12 cellular contexts compared by ENCODE assay signal in the genomic region with DNA sequence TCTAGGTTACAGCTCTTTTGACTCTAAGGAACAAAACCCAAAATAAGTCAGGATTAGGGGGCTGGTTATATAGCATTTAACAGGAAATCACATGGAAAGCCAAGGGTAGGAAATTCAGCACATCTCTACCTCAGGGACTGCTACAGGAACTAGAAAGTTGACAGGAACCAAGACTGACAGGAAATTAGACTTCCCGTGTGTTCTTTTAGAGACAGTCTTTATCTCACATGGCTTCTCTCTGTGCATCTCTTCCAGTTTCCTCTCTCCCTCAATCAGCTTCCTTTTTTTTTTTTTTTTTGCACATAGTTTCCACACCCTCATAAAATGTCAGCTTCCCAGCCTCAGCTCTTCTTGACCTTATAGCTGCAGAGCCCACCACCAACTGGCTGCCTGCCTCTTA. TPM values are rescaled to one million over a fixed set of nuclear protein-coding genes. Genes with fewer than 3 reads are reported as not detected.
DNase-seq lines count a peak whose midpoint lies in the region; ATAC-seq, FAIRE-seq and TF ChIP-seq lines count a peak whose summit lies in the region.
"Had no signal": no experiment of that assay in that cellular context is flagged by ENCODE, and none has a peak within 500 bp of the region (broad histone marks: within the 10 kb centered on the region; RNA-seq: fewer than 3 reads in every experiment).

No MANE protein-coding gene starts in this region.

- H3K9me3 Mint-ChIP-seq in activated naive CD8-positive, alpha-beta T cell treated with anti-CD3 and anti-CD28 coated beads, Interleukin-2, amount 50 U/mL, for 24 hours: no peaks in the 10 kb centered on the region

- CTCF ChIA-PET in HepG2 (lab: Yijun Ruan, JAX; ENCODE audit: low intra/inter-chr PET ratio, low total read pairs): no interaction called here

- DNase-seq in right lobe of liver (no peak), HepG2 (ENCODE audit: low spot score) (no peak), NOMO-1 (lab: John Stamatoyannopoulos, UW; ENCODE audit: unreplicated experiment in 2 of 2) (peak; percentile 22 to 54), smooth muscle cell (lab: John Stamatoyannopoulos, UW; ENCODE audit: unreplicated experiment) (no peak), COLO668 (lab: John Stamatoyannopoulos, UW; ENCODE audit: unreplicated experiment) (no peak), adrenal gland (no peak)
- no peak for DNase-seq in activated naive CD8-positive, alpha-beta T cell treated with anti-CD3 and anti-CD28 coated beads, Interleukin-2, amount 50 U/mL, for 24 hours
- DNase-seq: activated effector memory CD4-positive, alpha-beta T cell treated with anti-CD3 and anti-CD28 coated beads, Interleukin-2, amount 50 U/mL, for 16 hours; GOT3; NK-92 treated with Interleukin-12 subunit alpha and Interleukin-12 subunit beta, amount 100 ng/mL, for 24 hours had no signal

- H3K9ac ChIP-seq in HepG2 (ENCODE audit: insufficient read depth, low read depth, low read length) (no peak overlapping the region), smooth muscle cell (ENCODE audit: low read depth) (no peak overlapping the region)

- H4K20me1 ChIP-seq in HepG2 (ENCODE audit: insufficient read depth, low read length): no peaks in the 10 kb centered on the region
- peaks cover 37% of the 10 kb centered on the region for H4K20me1 ChIP-seq in smooth muscle cell (ENCODE audit: low read depth)

- H3K4me3 Mint-ChIP-seq in activated naive CD8-positive, alpha-beta T cell treated with anti-CD3 and anti-CD28 coated beads, Interleukin-2, amount 50 U/mL, for 24 hours: no peak overlapping the region

- H3K27ac ChIP-seq in right lobe of liver: no peak overlapping the region
- H3K27ac ChIP-seq in HepG2 (ENCODE audit: extremely low read length, insufficient read depth, low read length): no peak overlapping the region
- peak overlapping the region; percentile 83 for H3K27ac ChIP-seq in smooth muscle cell (ENCODE audit: low read depth)
- no peak overlapping the region for H3K27ac ChIP-seq in adrenal gland

- no peak for TF ChIP-seq CTCF in right lobe of liver (IDR thresholded peaks at IDR 0.05)
- TF ChIP-seq CTCF in HepG2 (CRISPR knock-in tag; IDR thresholded peaks at IDR 0.05): no peak
- TF ChIP-seq CTCF in smooth muscle cell (IDR thresholded peaks at IDR 0.05; ENCODE audit: borderline replicate concordance, insufficient read depth, poor library complexity, severe bottlenecking): no peak
- no peak for TF ChIP-seq CTCF in adrenal gland (IDR thresholded peaks at IDR 0.05)

- H3K4me2 ChIP-seq in HepG2 (ENCODE audit: low read depth, low read length) (no peak overlapping the region), smooth muscle cell (peak overlapping the region; percentile 97)

- no peaks in the 10 kb centered on the region for H3K79me2 ChIP-seq in HepG2 (ENCODE audit: insufficient read depth, low read length)
- H3K79me2 ChIP-seq in smooth muscle cell (ENCODE audit: low read depth): peaks cover 85% of the 10 kb centered on the region

- ATAC-seq in right lobe of liver: peak; percentile 19 to 54 (median 30)
- no peak for ATAC-seq in HepG2
- no peak for ATAC-seq in activated naive CD8-positive, alpha-beta T cell treated with anti-CD3 and anti-CD28 coated beads, Interleukin-2, amount 50 U/mL, for 24 hours
- no peak for ATAC-seq in GM21381 (IDR thresholded peaks at IDR 0.05; ENCODE audit: unreplicated experiment)

- H3K4me3 ChIP-seq in right lobe of liver (no peak overlapping the region), HepG2 (replicated peaks in 1 of 3; ENCODE audit: insufficient read depth in 1 of 3, low read depth in 2 of 3, low read length in 3 of 3) (no peak overlapping the region), smooth muscle cell (no peak overlapping the region), adrenal gland (no peak overlapping the region)

- FAIRE-seq in HepG2 (lab: Jason Lieb, UNC): no peak
- FAIRE-seq: islet of Langerhans had no signal

- H3K36me3 ChIP-seq in right lobe of liver: no peaks in the 10 kb centered on the region
- H3K36me3 ChIP-seq in HepG2 (replicated peaks in 1 of 2; ENCODE audit: control insufficient read depth in 1 of 2, insufficient read depth in 2 of 2, low read length in 2 of 2): no peaks in the 10 kb centered on the region
- H3K36me3 ChIP-seq in smooth muscle cell (ENCODE audit: low read depth): no peaks in the 10 kb centered on the region
- H3K36me3 ChIP-seq in adrenal gland (replicated peaks in 1 of 2): no peaks in the 10 kb centered on the region

- H3K4me1 Mint-ChIP-seq in activated naive CD8-positive, alpha-beta T cell treated with anti-CD3 and anti-CD28 coated beads, Interleukin-2, amount 50 U/mL, for 24 hours: peaks cover 66% of the 10 kb centered on the region

- intact Hi-C loops in right lobe of liver (cut with DNase I): no loop called here
- intact Hi-C loops in HepG2 (cut with micrococcal nuclease; ENCODE audit: unreplicated experiment): no loop called here
- intact Hi-C loops in adrenal gland (cut with DNase I): no loop called here

- no peaks in the 10 kb centered on the region for H3K4me1 ChIP-seq in right lobe of liver
- H3K4me1 ChIP-seq in HepG2 (ENCODE audit: insufficient read depth, low read length): peaks cover 13% of the 10 kb centered on the region
- peaks cover 42% of the 10 kb centered on the region for H3K4me1 ChIP-seq in smooth muscle cell (ENCODE audit: low read depth)
- peaks cover 0 to 48% of the 10 kb centered on the region in 2 donors for H3K4me1 ChIP-seq in adrenal gland (replicated peaks in 1 of 2)

- peaks cover 11% of the 10 kb centered on the region for H3F3A ChIP-seq in smooth muscle cell (ENCODE audit: low read depth)

- 43% methylated on average over 1 of the region's 1 CpG for WGBS in right lobe of liver (ENCODE audit: insufficient coverage, low coverage, low lambda C conversion rate, missing lambda C conversion rate)
- 71% methylated on average over 1 of the region's 1 CpG for WGBS in HepG2 (ENCODE audit: low lambda C conversion rate)
- WGBS in smooth muscle cell (ENCODE audit: low lambda C conversion rate): 30% methylated on average over 1 of the region's 1 CpG
- WGBS in adrenal gland, 4 donors: 29 to 46% (median 35%) methylated on average over 1 of the region's 1 CpG

- in situ Hi-C loops in HepG2 (cut with HindIII; ENCODE audit: extremely low pct_ligation_motif_present, low pct_unique_long_range_greater_than_20kb): no loop called here

- H3K9me3 ChIP-seq in right lobe of liver: no peaks in the 10 kb centered on the region
- H3K9me3 ChIP-seq in HepG2 (ENCODE audit: low read length): no peaks in the 10 kb centered on the region
- H3K9me3 ChIP-seq in smooth muscle cell (replicated peaks; ENCODE audit: low read depth): peaks cover 5% of the 10 kb centered on the region
- no peaks in the 10 kb centered on the region for H3K9me3 ChIP-seq in adrenal gland (replicated peaks in 1 of 3)

- TF ChIP-seq EP300 in HepG2 (IDR thresholded peaks at IDR 0.05; ENCODE audit: low read depth in 2 of 2, low read length in 2 of 2): no peak
- TF ChIP-seq EP300 in HepG2 (CRISPR knock-in tag; IDR thresholded peaks at IDR 0.05; ENCODE audit: borderline replicate concordance): no peak

- H3K27me3 ChIP-seq in right lobe of liver: no peaks in the 10 kb centered on the region
- H3K27me3 ChIP-seq in HepG2 (ENCODE audit: control insufficient read depth in 1 of 2, insufficient read depth in 2 of 2, low read length in 2 of 2): no peaks in the 10 kb centered on the region; a peak in 1 of 5 replicates
- no peaks in the 10 kb centered on the region for H3K27me3 ChIP-seq in smooth muscle cell (ENCODE audit: low read depth)
- H3K27me3 ChIP-seq in adrenal gland: no peaks in the 10 kb centered on the region

- TF ChIP-seq POLR2A in right lobe of liver (IDR thresholded peaks at IDR 0.05) (no peak), HepG2 (IDR thresholded peaks at IDR 0.05; ENCODE audit: insufficient read depth in 1 of 2, low read depth in 2 of 2, low read length in 2 of 2) (no peak), adrenal gland (IDR thresholded peaks at IDR 0.05) (no peak)

- H3K36me3 Mint-ChIP-seq in activated naive CD8-positive, alpha-beta T cell treated with anti-CD3 and anti-CD28 coated beads, Interleukin-2, amount 50 U/mL, for 24 hours (ENCODE audit: low read depth): no peaks in the 10 kb centered on the region

- H3K27me3 Mint-ChIP-seq in activated naive CD8-positive, alpha-beta T cell treated with anti-CD3 and anti-CD28 coated beads, Interleukin-2, amount 50 U/mL, for 24 hours: no peaks in the 10 kb centered on the region

- POLR2A ChIA-PET in HepG2 (lab: Yijun Ruan, JAX): no interaction called here

- TF ChIP-seq RAD21 in HepG2 (CRISPR knock-in tag; IDR thresholded peaks at IDR 0.05): no peak

- H3K27ac Mint-ChIP-seq in activated naive CD8-positive, alpha-beta T cell treated with anti-CD3 and anti-CD28 coated beads, Interleukin-2, amount 50 U/mL, for 24 hours: peak overlapping the region; percentile 32

- H2AFZ ChIP-seq in HepG2 (ENCODE audit: low read length) (no peak overlapping the region), smooth muscle cell (ENCODE audit: low read depth) (no peak overlapping the region)

- BruUV-seq in HepG2 (replicated peaks; lab: Mats Ljungman, UMichigan): no TSS peak

RNA-seq across cellular contexts. Expression of gene RECK, which starts 4.8 kb away (rescaled TPM):
- 1 to 10 TPM; 2.0 to 6.2 (median 2.6) TPM for total RNA-seq in right lobe of liver
- 2.3 and 3.1 TPM in 2 replicates for total RNA-seq in HepG2 (2016; rRNA removed; fragmentation: Illumina TruSeq; extraction: Trizol)
- total RNA-seq in HepG2 (2016; cell fraction: cytosol; rRNA removed; fragmentation: Illumina TruSeq; extraction: Trizol; ENCODE audit: low read depth): 2.0 and 3.0 TPM in 2 replicates
- total RNA-seq in HepG2 (2016; cell fraction: insoluble cytoplasmic fraction; rRNA removed; fragmentation: Illumina TruSeq; extraction: Trizol): 2.5 and 3.3 TPM in 2 replicates
- total RNA-seq in HepG2 (2016; cell fraction: membrane; rRNA removed; fragmentation: Illumina TruSeq; extraction: Trizol): 2.6 and 3.6 TPM in 2 replicates
- total RNA-seq in HepG2 (2016; cell fraction: nucleus; rRNA removed; fragmentation: Illumina TruSeq; extraction: Trizol): 2.1 and 3.0 TPM in 2 replicates
- 4.8 and 5.1 TPM in 2 replicates for polyA plus RNA-seq in HepG2 (2011; rRNA removed)
- polyA plus RNA-seq in HepG2 (2011; cell fraction: cytosol; rRNA removed): 3.0 and 4.2 TPM in 2 replicates
- 1.7 and 2.0 TPM in 2 replicates for polyA plus RNA-seq in HepG2 (2011; cell fraction: nucleus; rRNA removed)
- polyA plus RNA-seq in HepG2 (2012): 4.0 and 5.9 TPM in 2 replicates
- polyA plus RNA-seq in HepG2 (2016; cell fraction: cytosol; fragmentation: Illumina TruSeq; extraction: Trizol; ENCODE audit: low read depth): 3.6 and 5.0 TPM in 2 replicates
- polyA plus RNA-seq in HepG2 (2016; cell fraction: insoluble cytoplasmic fraction; fragmentation: Illumina TruSeq; extraction: Trizol; ENCODE audit: low read depth): 3.2 and 3.4 TPM in 2 replicates
- polyA plus RNA-seq in HepG2 (2016; cell fraction: membrane; fragmentation: Illumina TruSeq; extraction: Trizol; ENCODE audit: low read depth): 3.2 and 4.2 TPM in 2 replicates
- 5.2 and 6.8 TPM in 2 replicates for polyA plus RNA-seq in HepG2 (2016; cell fraction: nucleus; fragmentation: Illumina TruSeq; extraction: Trizol; ENCODE audit: insufficient read depth, low read depth)
- polyA minus RNA-seq in HepG2 (2011; rRNA and poly(A)+ RNA removed; ENCODE audit: low replicate concordance): 1.0 and 3.0 TPM in 2 replicates
- 2.1 and 2.7 TPM in 2 replicates for polyA minus RNA-seq in HepG2 (2011; cell fraction: cytosol; rRNA and poly(A)+ RNA removed)
- 3.0 and 4.0 TPM in 2 replicates for polyA minus RNA-seq in HepG2 (2011; cell fraction: nucleus; rRNA and poly(A)+ RNA removed)
- 42.9 and 46.5 TPM in 2 replicates for total RNA-seq in smooth muscle cell
- polyA plus RNA-seq in smooth muscle cell: 36.5 and 50.0 TPM in 2 replicates
- 10 to 100 TPM in 5 of 8 donors, 1 to 10 TPM in 3; 6.7 to 15.8 (median 11.8) TPM for total RNA-seq in adrenal gland
- 1 to 10 TPM; 4.1 to 9.4 (median 5.8) TPM for polyA plus RNA-seq in adrenal gland

Comparison
In these comparisons a context has a peak if more than half of its experiments do, and no peak if none do; other contexts are left out.
1. ATAC-seq: peak in right lobe of liver (4 of 4); none in HepG2 (single experiment), activated naive CD8-positive, alpha-beta T cell treated with anti-CD3 and anti-CD28 coated beads, Interleukin-2, amount 50 U/mL, for 24 hours (single experiment) and GM21381 (single experiment).
2. DNase-seq: peak in NOMO-1 (2 of 2); none in right lobe of liver (0 of 3), HepG2 (single experiment), activated naive CD8-positive, alpha-beta T cell treated with anti-CD3 and anti-CD28 coated beads, Interleukin-2, amount 50 U/mL, for 24 hours (single experiment), smooth muscle cell (single experiment), COLO668 (single experiment) and adrenal gland (0 of 7).